ENCODE assay signal across 31 cellular contexts in genomic region chr11:35085766-35086165, GRCh38. TPM values are rescaled to one million over a fixed set of nuclear protein-coding genes. Genes with fewer than 3 reads are reported as not detected.
DNase-seq lines count a peak whose midpoint lies in the region; ATAC-seq and TF ChIP-seq lines count a peak whose summit lies in the region.
"Had no signal": no experiment of that assay in that cellular context is flagged by ENCODE, and none has a peak within 500 bp of the region (broad histone marks: within the 10 kb centered on the region; RNA-seq: fewer than 3 reads in every experiment).

No MANE protein-coding gene starts in this region.

- intact Hi-C loops in Right ventricle myocardium inferior (cut with DNase I) (loop anchor here (10.0 kb wide), 2 partner anchors 149 to 171 kb away; partner anchors contain the start of genes APIP and PDHX), left ventricle myocardium inferior (cut with micrococcal nuclease) (no loop called here), OCI-LY7 (cut with micrococcal nuclease; ENCODE audit: unreplicated experiment) (no loop called here)

- H3K27ac ChIP-seq in right atrium auricular region (no peak overlapping the region), left ventricle myocardium inferior (replicated peaks) (no peak overlapping the region), OCI-LY7 (ENCODE audit: low read depth, low read length, poor library complexity, severe bottlenecking) (no peak overlapping the region)
- H3K27ac ChIP-seq: epithelial cell of prostate, pancreas, Peyer's patch, WERI-Rb-1 had no signal

- H3K27me3 ChIP-seq in right atrium auricular region, result no peaks in the 10 kb centered on the region
- no peaks in the 10 kb centered on the region for H3K27me3 ChIP-seq in left ventricle myocardium inferior (ENCODE audit: low read depth)
- H3K27me3 ChIP-seq: pancreas, Peyer's patch had no signal

- no peaks in the 10 kb centered on the region for H3K79me2 ChIP-seq in OCI-LY7 (ENCODE audit: insufficient read depth, low read depth, low read length)

- H3K9me3 ChIP-seq in right atrium auricular region (no peaks in the 10 kb centered on the region), T-helper 17 cell (ENCODE audit: control insufficient read depth, low read length, poor library complexity, severe bottlenecking) (no peaks in the 10 kb centered on the region), left ventricle myocardium inferior (replicated peaks) (no peaks in the 10 kb centered on the region), OCI-LY7 (ENCODE audit: low read length) (no peaks in the 10 kb centered on the region)
- H3K9me3 ChIP-seq: pancreas, Peyer's patch, thoracic aorta had no signal

- H3K4me3 Mint-ChIP-seq in T-helper 17 cell, result no peak overlapping the region
- no peak overlapping the region for H3K4me3 Mint-ChIP-seq in stimulated activated memory B cell treated with anti-CD40 and anti-IgM and Interleukin-4, amounts not matched to agents 10 μg/mL and 1 μg/mL and 100 μg/mL, for 72 hours
- H3K4me3 Mint-ChIP-seq: activated T-cell treated with anti-CD3 and anti-CD28 coated beads, Interleukin-2, amount 50 U/mL, for 24 hours; nephron progenitor cell; stimulated activated naive CD8-positive, alpha-beta T cell treated with anti-CD3 and anti-CD28 coated beads, Interleukin-15, Interleukin-2, amounts not matched to agents 100 ng/mL and 50 ng/mL, for 24 hours had no signal

- POLR2A ChIA-PET in OCI-LY7 (lab: Charles Lee), result interaction anchor here (0.6 kb wide), 1 partner anchor 1019 kb away, joined by 3 read pairs; no protein-coding TSS in a partner anchor

- no peak overlapping the region for H2AFZ ChIP-seq in OCI-LY7 (ENCODE audit: low read length)

- ATAC-seq in Right ventricle myocardium inferior, result peak; percentile 77
- ATAC-seq in T-helper 17 cell, result no peak
- no peak for ATAC-seq in stimulated activated memory B cell treated with anti-CD40 and anti-IgM and Interleukin-4, amounts not matched to agents 10 μg/mL and 1 μg/mL and 100 μg/mL, for 72 hours
- ATAC-seq in GM21381 (IDR thresholded peaks at IDR 0.05; ENCODE audit: unreplicated experiment), result no peak
- ATAC-seq: pancreas had no signal

- H4K20me1 ChIP-seq in OCI-LY7 (ENCODE audit: insufficient read depth, low read length), result no peaks in the 10 kb centered on the region

- H3K4me1 ChIP-seq in right atrium auricular region (peaks cover 0 to 53% of the 10 kb centered on the region in 2 donors), left ventricle myocardium inferior (peaks cover 64% of the 10 kb centered on the region), OCI-LY7 (ENCODE audit: insufficient read depth, low read length, poor library complexity, severe bottlenecking) (peaks cover 56% of the 10 kb centered on the region)

- no peaks in the 10 kb centered on the region for H3K9me3 Mint-ChIP-seq in stimulated activated memory B cell treated with anti-CD40 and anti-IgM and Interleukin-4, amounts not matched to agents 10 μg/mL and 1 μg/mL and 100 μg/mL, for 72 hours

- peaks cover 58% of the 10 kb centered on the region for H3K4me1 Mint-ChIP-seq in T-helper 17 cell
- H3K4me1 Mint-ChIP-seq in stimulated activated memory B cell treated with anti-CD40 and anti-IgM and Interleukin-4, amounts not matched to agents 10 μg/mL and 1 μg/mL and 100 μg/mL, for 72 hours, result peaks cover 79% of the 10 kb centered on the region

- H3K4me3 ChIP-seq in right atrium auricular region (no peak overlapping the region), left ventricle myocardium inferior (no peak overlapping the region), OCI-LY7 (ENCODE audit: low read depth, low read length, poor library complexity, severe bottlenecking) (no peak overlapping the region)
- H3K4me3 ChIP-seq: pancreas, Peyer's patch, thoracic aorta had no signal

- CTCF ChIA-PET in OCI-LY7 (lab: Charles Lee; ENCODE audit: unreplicated experiment), result no interaction called here

- H3K9me2 ChIP-seq in OCI-LY7 (ENCODE audit: insufficient read depth, low read length), result no peaks in the 10 kb centered on the region

- TF ChIP-seq CTCF in right atrium auricular region (IDR thresholded peaks at IDR 0.05), result no peak
- no peak for TF ChIP-seq CTCF in left ventricle myocardium inferior (IDR thresholded peaks at IDR 0.05; ENCODE audit: borderline replicate concordance)
- no peak for TF ChIP-seq CTCF in OCI-LY7 (conservative IDR thresholded peaks at IDR 0.05; ENCODE audit: low read length)

- H3K36me3 ChIP-seq in right atrium auricular region, result no peaks in the 10 kb centered on the region
- no peaks in the 10 kb centered on the region for H3K36me3 ChIP-seq in left ventricle myocardium inferior
- H3K36me3 ChIP-seq in OCI-LY7 (ENCODE audit: insufficient read depth, low read length), result no peaks in the 10 kb centered on the region
- H3K36me3 ChIP-seq: pancreas, Peyer's patch, thoracic aorta, WERI-Rb-1 had no signal

- no peak overlapping the region for H3K4me2 ChIP-seq in OCI-LY7 (ENCODE audit: low read length)

- DNase-seq in Right ventricle myocardium inferior (ENCODE audit: missing footprints) (peak; percentile 82), right atrium auricular region (ENCODE audit: low spot score) (no peak), T-helper 17 cell (no peak), left ventricle myocardium inferior (peak; percentile 61), OCI-LY7 (ENCODE audit: low spot score) (no peak)
- DNase-seq in activated CD4-positive, alpha-beta T cell treated with anti-CD3 and anti-CD28 coated beads, Interleukin-2, amount 50 U/mL, for 4 hours, result no peak
- DNase-seq: activated CD4-positive, alpha-beta T cell treated with anti-CD3 and anti-CD28 coated beads for 48 hours; activated effector memory CD4-positive, alpha-beta T cell treated with anti-CD3 and anti-CD28 coated beads, Interleukin-2, amount 50 U/mL, for 16 hours; activated T-cell treated with anti-CD3 and anti-CD28 coated beads, Interleukin-2, amount 50 U/mL, for 24 hours; caudate nucleus; cortex of kidney; effector memory CD4-positive, alpha-beta T cell; EL; glutamatergic neuron; KG1; MM.1S; NCI-H1417; NCI-H2029; NCI-H524 treated with DMSO at 0.1 percent for 48 hours; nephron progenitor cell; pancreas; Peyer's patch; SIG-M5; stimulated activated CD4-positive, alpha-beta T cell treated with anti-CD3 and anti-CD28 coated beads, Interleukin-1b, Interleukin-23, amount 100 ng/mL, for 48 hours; T1000; WERI-Rb-1 had no signal

- no TSS peak for BruUV-seq in OCI-LY7 (replicated peaks; lab: Mats Ljungman, UMichigan)

- H3K27ac Mint-ChIP-seq in T-helper 17 cell, result peak overlapping the region; percentile 99
- peak overlapping the region; percentile 98 for H3K27ac Mint-ChIP-seq in stimulated activated memory B cell treated with anti-CD40 and anti-IgM and Interleukin-4, amounts not matched to agents 10 μg/mL and 1 μg/mL and 100 μg/mL, for 72 hours
- H3K27ac Mint-ChIP-seq: activated T-cell treated with anti-CD3 and anti-CD28 coated beads, Interleukin-2, amount 50 U/mL, for 24 hours; nephron progenitor cell had no signal

- H3K27me3 Mint-ChIP-seq in T-helper 17 cell, result no peaks in the 10 kb centered on the region
- H3K27me3 Mint-ChIP-seq in stimulated activated memory B cell treated with anti-CD40 and anti-IgM and Interleukin-4, amounts not matched to agents 10 μg/mL and 1 μg/mL and 100 μg/mL, for 72 hours, result no peaks in the 10 kb centered on the region
- H3K27me3 Mint-ChIP-seq: activated T-cell treated with anti-CD3 and anti-CD28 coated beads, Interleukin-2, amount 50 U/mL, for 24 hours; stimulated activated naive CD8-positive, alpha-beta T cell treated with anti-CD3 and anti-CD28 coated beads, Interleukin-15, Interleukin-2, amounts not matched to agents 100 ng/mL and 50 ng/mL, for 24 hours had no signal

- no peaks in the 10 kb centered on the region for H3K36me3 Mint-ChIP-seq in T-helper 17 cell (ENCODE audit: low read depth)
- H3K36me3 Mint-ChIP-seq in stimulated activated memory B cell treated with anti-CD40 and anti-IgM and Interleukin-4, amounts not matched to agents 10 μg/mL and 1 μg/mL and 100 μg/mL, for 72 hours, result no peaks in the 10 kb centered on the region

RNA-seq across cellular contexts. Expression of gene CD44, which starts 53.2 kb away (rescaled TPM):
- total RNA-seq in Right ventricle myocardium inferior (19.9 TPM), right atrium auricular region (10 to 100 TPM; 26.8 to 37.3 TPM), T-helper 17 cell (1,000 to 10,000 TPM; 1,118 to 1,497 TPM), left ventricle myocardium inferior (14.0 TPM), OCI-LY7 (2022) (0.07 and 0.55 TPM in 2 replicates)
- total RNA-seq in OCI-LY7 (2014; rRNA removed; shearing (Covaris generic)), result not detected in 2 replicates

Comparison
In these comparisons a context has a peak if more than half of its experiments do, and no peak if none do; other contexts are left out.
1. DNase-seq: peak in Right ventricle myocardium inferior (single experiment) and left ventricle myocardium inferior (single experiment); none in right atrium auricular region (single experiment), T-helper 17 cell (0 of 3), activated CD4-positive, alpha-beta T cell treated with anti-CD3 and anti-CD28 coated beads, Interleukin-2, amount 50 U/mL, for 4 hours (0 of 2) and OCI-LY7 (single experiment).
2. RNA of gene CD44, which starts 53.2 kb away (total RNA-seq): 1,118 to 1,497 TPM in T-helper 17 cell; 26.8 to 37.3 TPM in right atrium auricular region, 19.9 TPM in Right ventricle myocardium inferior (single experiment), 14.0 TPM in left ventricle myocardium inferior (single experiment) and 0.07 to 0.55 TPM in OCI-LY7; every median in the first group is over 10 times any median in the second.